Comparison of ENCODE assay signal across 1 cellular context in genomic region chr2:170344663-170345099, GRCh38.
TF ChIP-seq lines count a peak whose summit lies in the region.

No MANE protein-coding gene starts in this region.

TF ChIP-seq in K562, 482 proteins besides CTCF, POLR2A, EP300 and RAD21 (continued from another document and continues in another):
- TF ChIP-seq JUND (IDR thresholded peaks at IDR 0.05; ENCODE audit: borderline replicate concordance, low read depth, low read length) (no peak), JUND (tag; IDR thresholded peaks at IDR 0.05; ENCODE audit: borderline replicate concordance, low read depth, low read length) (0 out of 3 replicates have a peak, but pooled peaks have one; percentile 56), RBM15 (IDR thresholded peaks at IDR 0.05; ENCODE audit: insufficient read depth, low read length) (no peak), POLR2G (IDR thresholded peaks at IDR 0.05; ENCODE audit: low read depth, low read length) (no peak), TCF7L2 (IDR thresholded peaks at IDR 0.05; ENCODE audit: low read depth, low read length) (no peak), HOXB6 (CRISPR knock-in tag; IDR thresholded peaks at IDR 0.05; ENCODE audit: borderline replicate concordance) (no peak), YBX1 (IDR thresholded peaks at IDR 0.05) (no peak), KDM2B (CRISPR knock-in tag; IDR thresholded peaks at IDR 0.05) (no peak), ZNF217 (CRISPR knock-in tag; IDR thresholded peaks at IDR 0.05) (no peak), ARNT (IDR thresholded peaks at IDR 0.05) (no peak), ZNF395 (CRISPR knock-in tag; IDR thresholded peaks at IDR 0.05) (peak; percentile 89), ZNF140 (CRISPR knock-in tag; IDR thresholded peaks at IDR 0.05) (no peak), ZNF778 (CRISPR knock-in tag; IDR thresholded peaks at IDR 0.05) (no peak), CC2D1A (IDR thresholded peaks at IDR 0.05) (no peak), ZNF232 (CRISPR knock-in tag; IDR thresholded peaks at IDR 0.05) (no peak), GABPA (tag; conservative IDR thresholded peaks at IDR 0.05; ENCODE audit: low read depth) (no peak), MTA3 (IDR thresholded peaks at IDR 0.05; ENCODE audit: borderline replicate concordance) (no peak), ZFP30 (CRISPR knock-in tag; IDR thresholded peaks at IDR 0.05; ENCODE audit: borderline replicate concordance) (no peak), ZNF766 (CRISPR knock-in tag; conservative IDR thresholded peaks at IDR 0.05) (peak; percentile 85), TAF7 (tag; IDR thresholded peaks at IDR 0.05) (0 out of 2 replicates have a peak, but pooled peaks have one; percentile 9), DMBX1 (CRISPR knock-in tag; IDR thresholded peaks at IDR 0.05; ENCODE audit: borderline replicate concordance) (peak; percentile 94; the same call in 1 of the 2 replicates), FUS (optimal IDR thresholded peaks at IDR 0.05; ENCODE audit: low read depth, low read length) (no peak), C11orf30 (IDR thresholded peaks at IDR 0.05; ENCODE audit: low read depth) (peak; percentile 66; the same call in 1 of the 2 replicates), FOXJ2 (tag; IDR thresholded peaks at IDR 0.05) (no peak; the same call in 1 of the 2 replicates), NCOA6 (IDR thresholded peaks at IDR 0.05) (no peak), HEY1 (CRISPR knock-in tag; IDR thresholded peaks at IDR 0.05; ENCODE audit: borderline replicate concordance) (no peak), MNT (conservative IDR thresholded peaks at IDR 0.05) (no peak), TSC22D4 (tag; IDR thresholded peaks at IDR 0.05) (0 out of 2 replicates have a peak, but pooled peaks have one; percentile 24), KAT2B (IDR thresholded peaks at IDR 0.05; ENCODE audit: low read depth, low read length) (no peak), CGGBP1 (CRISPR knock-in tag; IDR thresholded peaks at IDR 0.05) (no peak), E4F1 (CRISPR knock-in tag; IDR thresholded peaks at IDR 0.05; ENCODE audit: borderline replicate concordance) (no peak), MIER1 (IDR thresholded peaks at IDR 0.05; ENCODE audit: low read depth) (no peak), ZNF780A (CRISPR knock-in tag; IDR thresholded peaks at IDR 0.05) (no peak), SP1 (CRISPR knock-in tag; IDR thresholded peaks at IDR 0.05) (no peak), TAL1 (IDR thresholded peaks at IDR 0.05) (no peak), STAT5B (CRISPR knock-in tag; IDR thresholded peaks at IDR 0.05) (no peak), TEAD4 (IDR thresholded peaks at IDR 0.05; ENCODE audit: low read length) (no peak), TEAD4 (CRISPR knock-in tag; IDR thresholded peaks at IDR 0.05; ENCODE audit: borderline replicate concordance) (no peak), ZNF280B (CRISPR knock-in tag; IDR thresholded peaks at IDR 0.05) (no peak), DPF2 (IDR thresholded peaks at IDR 0.05) (no peak), KLF10 (CRISPR knock-in tag; IDR thresholded peaks at IDR 0.05) (no peak), ZSCAN32 (CRISPR knock-in tag; IDR thresholded peaks at IDR 0.05) (no peak; the same call in 1 of the 2 replicates), KLF1 (tag; IDR thresholded peaks at IDR 0.05) (no peak), SLC30A9 (CRISPR knock-in tag; IDR thresholded peaks at IDR 0.05) (no peak), JUNB (CRISPR knock-in tag; conservative IDR thresholded peaks at IDR 0.05) (no peak), CHAMP1 (IDR thresholded peaks at IDR 0.05) (no peak), MEF2A (IDR thresholded peaks at IDR 0.05; ENCODE audit: control insufficient read depth, low read depth, low read length) (no peak), CEBPG (CRISPR knock-in tag; IDR thresholded peaks at IDR 0.05) (no peak), CEBPG (tag; conservative IDR thresholded peaks at IDR 0.05 in 1 of 2, IDR thresholded peaks at IDR 0.05 in 1 of 2) (peak in 1 of 2 experiments; percentile 58; a peak in 2 of 4 replicates)
- TF ChIP-seq, protein P1, sequence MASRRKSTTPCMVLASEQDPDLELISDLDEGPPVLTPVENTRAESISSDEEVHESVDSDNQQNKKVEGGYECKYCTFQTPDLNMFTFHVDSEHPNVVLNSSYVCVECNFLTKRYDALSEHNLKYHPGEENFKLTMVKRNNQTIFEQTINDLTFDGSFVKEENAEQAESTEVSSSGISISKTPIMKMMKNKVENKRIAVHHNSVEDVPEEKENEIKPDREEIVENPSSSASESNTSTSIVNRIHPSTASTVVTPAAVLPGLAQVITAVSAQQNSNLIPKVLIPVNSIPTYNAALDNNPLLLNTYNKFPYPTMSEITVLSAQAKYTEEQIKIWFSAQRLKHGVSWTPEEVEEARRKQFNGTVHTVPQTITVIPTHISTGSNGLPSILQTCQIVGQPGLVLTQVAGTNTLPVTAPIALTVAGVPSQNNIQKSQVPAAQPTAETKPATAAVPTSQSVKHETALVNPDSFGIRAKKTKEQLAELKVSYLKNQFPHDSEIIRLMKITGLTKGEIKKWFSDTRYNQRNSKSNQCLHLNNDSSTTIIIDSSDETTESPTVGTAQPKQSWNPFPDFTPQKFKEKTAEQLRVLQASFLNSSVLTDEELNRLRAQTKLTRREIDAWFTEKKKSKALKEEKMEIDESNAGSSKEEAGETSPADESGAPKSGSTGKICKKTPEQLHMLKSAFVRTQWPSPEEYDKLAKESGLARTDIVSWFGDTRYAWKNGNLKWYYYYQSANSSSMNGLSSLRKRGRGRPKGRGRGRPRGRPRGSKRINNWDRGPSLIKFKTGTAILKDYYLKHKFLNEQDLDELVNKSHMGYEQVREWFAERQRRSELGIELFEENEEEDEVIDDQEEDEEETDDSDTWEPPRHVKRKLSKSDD (conservative IDR thresholded peaks at IDR 0.05; ENCODE audit: low read length): no peak
- TF ChIP-seq, protein P2, sequence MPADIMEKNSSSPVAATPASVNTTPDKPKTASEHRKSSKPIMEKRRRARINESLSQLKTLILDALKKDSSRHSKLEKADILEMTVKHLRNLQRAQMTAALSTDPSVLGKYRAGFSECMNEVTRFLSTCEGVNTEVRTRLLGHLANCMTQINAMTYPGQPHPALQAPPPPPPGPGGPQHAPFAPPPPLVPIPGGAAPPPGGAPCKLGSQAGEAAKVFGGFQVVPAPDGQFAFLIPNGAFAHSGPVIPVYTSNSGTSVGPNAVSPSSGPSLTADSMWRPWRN (IDR thresholded peaks at IDR 0.05; ENCODE audit: low read depth): no peak
- TF ChIP-seq, protein P3, sequence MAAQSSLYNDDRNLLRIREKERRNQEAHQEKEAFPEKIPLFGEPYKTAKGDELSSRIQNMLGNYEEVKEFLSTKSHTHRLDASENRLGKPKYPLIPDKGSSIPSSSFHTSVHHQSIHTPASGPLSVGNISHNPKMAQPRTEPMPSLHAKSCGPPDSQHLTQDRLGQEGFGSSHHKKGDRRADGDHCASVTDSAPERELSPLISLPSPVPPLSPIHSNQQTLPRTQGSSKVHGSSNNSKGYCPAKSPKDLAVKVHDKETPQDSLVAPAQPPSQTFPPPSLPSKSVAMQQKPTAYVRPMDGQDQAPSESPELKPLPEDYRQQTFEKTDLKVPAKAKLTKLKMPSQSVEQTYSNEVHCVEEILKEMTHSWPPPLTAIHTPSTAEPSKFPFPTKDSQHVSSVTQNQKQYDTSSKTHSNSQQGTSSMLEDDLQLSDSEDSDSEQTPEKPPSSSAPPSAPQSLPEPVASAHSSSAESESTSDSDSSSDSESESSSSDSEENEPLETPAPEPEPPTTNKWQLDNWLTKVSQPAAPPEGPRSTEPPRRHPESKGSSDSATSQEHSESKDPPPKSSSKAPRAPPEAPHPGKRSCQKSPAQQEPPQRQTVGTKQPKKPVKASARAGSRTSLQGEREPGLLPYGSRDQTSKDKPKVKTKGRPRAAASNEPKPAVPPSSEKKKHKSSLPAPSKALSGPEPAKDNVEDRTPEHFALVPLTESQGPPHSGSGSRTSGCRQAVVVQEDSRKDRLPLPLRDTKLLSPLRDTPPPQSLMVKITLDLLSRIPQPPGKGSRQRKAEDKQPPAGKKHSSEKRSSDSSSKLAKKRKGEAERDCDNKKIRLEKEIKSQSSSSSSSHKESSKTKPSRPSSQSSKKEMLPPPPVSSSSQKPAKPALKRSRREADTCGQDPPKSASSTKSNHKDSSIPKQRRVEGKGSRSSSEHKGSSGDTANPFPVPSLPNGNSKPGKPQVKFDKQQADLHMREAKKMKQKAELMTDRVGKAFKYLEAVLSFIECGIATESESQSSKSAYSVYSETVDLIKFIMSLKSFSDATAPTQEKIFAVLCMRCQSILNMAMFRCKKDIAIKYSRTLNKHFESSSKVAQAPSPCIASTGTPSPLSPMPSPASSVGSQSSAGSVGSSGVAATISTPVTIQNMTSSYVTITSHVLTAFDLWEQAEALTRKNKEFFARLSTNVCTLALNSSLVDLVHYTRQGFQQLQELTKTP (IDR thresholded peaks at IDR 0.05; ENCODE audit: low read depth in 1 of 2, partially characterized antibody in 2 of 2): no peak
